In the genomic region with DNA sequence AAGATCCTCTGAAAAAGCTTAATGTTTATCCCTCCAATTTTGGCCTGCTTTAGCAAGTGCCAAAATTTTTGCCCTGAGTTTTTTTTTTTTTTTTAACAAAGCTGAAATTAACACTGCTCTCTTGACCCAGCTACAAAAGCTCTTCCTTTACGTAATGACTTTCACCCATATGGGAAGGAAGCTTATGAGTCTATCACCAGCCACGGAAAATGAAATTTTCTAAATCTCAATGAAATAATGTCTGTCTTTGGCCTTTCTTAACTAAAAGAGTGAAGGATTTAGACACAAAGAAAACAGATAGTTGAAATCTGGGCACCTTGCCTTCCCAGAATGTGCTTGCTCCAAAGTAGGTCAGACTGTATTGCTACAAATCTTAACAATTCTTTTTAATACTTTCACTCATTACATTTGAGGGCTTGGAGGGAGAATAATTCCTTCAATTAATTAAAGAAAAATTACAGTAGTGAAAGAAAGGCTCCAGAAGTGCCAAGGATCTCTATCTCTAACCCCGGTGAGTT, we compare ENCODE assay signal across 15 cellular contexts.
DNase-seq lines count a peak whose midpoint lies in the region; ATAC-seq and TF ChIP-seq lines count a peak whose summit lies in the region.
"Had no signal": no experiment of that assay in that cellular context is flagged by ENCODE, and none has a peak within 500 bp of the region (broad histone marks: within the 10 kb centered on the region; RNA-seq: fewer than 3 reads in every experiment).

No MANE protein-coding gene starts in this region.

- no peaks in the 10 kb centered on the region for H3K9me3 Mint-ChIP-seq in activated CD8-positive, alpha-beta T cell treated with anti-CD3 and anti-CD28 coated beads, Interleukin-2, amount 10 ng/mL, durations not matched to agents 7 days and 5 days (ENCODE audit: insufficient read depth)

- no peaks in the 10 kb centered on the region for H3K9me3 ChIP-seq in testis
- no peaks in the 10 kb centered on the region for H3K9me3 ChIP-seq in smooth muscle cell (replicated peaks; ENCODE audit: low read depth)

- H3K27ac Mint-ChIP-seq in activated CD8-positive, alpha-beta T cell treated with anti-CD3 and anti-CD28 coated beads, Interleukin-2, amount 10 ng/mL, durations not matched to agents 7 days and 5 days, result no peak overlapping the region
- H3K27ac Mint-ChIP-seq: CD14-positive monocyte, H9 had no signal

- POLR2A ChIA-PET in activated CD8-positive, alpha-beta T cell treated with anti-CD3 and anti-CD28 coated beads, Interleukin-2, amount 10 ng/mL, durations not matched to agents 7 days and 5 days (lab: Charles Lee), result no interaction called here

- no peak for ATAC-seq in activated CD8-positive, alpha-beta T cell treated with anti-CD3 and anti-CD28 coated beads, Interleukin-2, amount 10 ng/mL, durations not matched to agents 7 days and 5 days

- no peak overlapping the region for H3K9ac ChIP-seq in smooth muscle cell (ENCODE audit: low read depth)
- H3K9ac ChIP-seq: BLaER1 had no signal

- intact Hi-C loops in testis (cut with DNase I; ENCODE audit: low total_unique reads), result no loop called here

- no peak overlapping the region for H3K4me3 Mint-ChIP-seq in activated CD8-positive, alpha-beta T cell treated with anti-CD3 and anti-CD28 coated beads, Interleukin-2, amount 10 ng/mL, durations not matched to agents 7 days and 5 days
- H3K4me3 Mint-ChIP-seq: CD14-positive monocyte; CD4-positive, alpha-beta memory T cell; H9 had no signal

- H3K4me1 Mint-ChIP-seq in activated CD8-positive, alpha-beta T cell treated with anti-CD3 and anti-CD28 coated beads, Interleukin-2, amount 10 ng/mL, durations not matched to agents 7 days and 5 days (ENCODE audit: low read depth), result no peaks in the 10 kb centered on the region
- H3K4me1 Mint-ChIP-seq: CD14-positive monocyte; CD4-positive, alpha-beta memory T cell had no signal

- H3K4me2 ChIP-seq in smooth muscle cell, result no peak overlapping the region
- H3K4me2 ChIP-seq: BLaER1 had no signal

- CTCF ChIA-PET in activated CD8-positive, alpha-beta T cell treated with anti-CD3 and anti-CD28 coated beads, Interleukin-2, amount 10 ng/mL, durations not matched to agents 7 days and 5 days (lab: Charles Lee), result interaction anchor here (0.6 to 0.8 kb wide), 2 partner anchors 114 to 186 kb away, joined by 3 read pairs; no protein-coding TSS in a partner anchor

- H3K4me3 ChIP-seq in testis (no peak overlapping the region), smooth muscle cell (no peak overlapping the region)
- H3K4me3 ChIP-seq: BLaER1 had no signal

- 32 to 48% methylated on average over 3 of the region's 3 CpGs for WGBS in testis, 2 donors
- WGBS in smooth muscle cell (ENCODE audit: low lambda C conversion rate), result 88% methylated on average over 3 of the region's 3 CpGs

- peak; percentile 50 for DNase-seq in G401 (ENCODE audit: low spot score)
- DNase-seq in cerebellum (ENCODE audit: low spot score), result peak; percentile 12
- peak; percentile 24 for DNase-seq in globus pallidus (ENCODE audit: low spot score)
- DNase-seq in testis, result peak; percentile 74
- no peak for DNase-seq in NCI-H345 (lab: John Stamatoyannopoulos, UW)
- no peak for DNase-seq in activated CD8-positive, alpha-beta T cell treated with anti-CD3 and anti-CD28 coated beads, Interleukin-2, amount 10 ng/mL, durations not matched to agents 7 days and 5 days
- no peak for DNase-seq in smooth muscle cell (lab: John Stamatoyannopoulos, UW; ENCODE audit: unreplicated experiment)
- DNase-seq: 8988T; CD4-positive, alpha-beta memory T cell; DMS153; DMS79; GF-D8; H9 had no signal

- H3K27ac ChIP-seq in testis, result peak overlapping the region; percentile 12 to 47
- H3K27ac ChIP-seq in smooth muscle cell (ENCODE audit: low read depth), result no peak overlapping the region
- H3K27ac ChIP-seq: BLaER1 had no signal

- in situ Hi-C loops in G401 (cut with HindIII; ENCODE audit: low sequenced_read_pairs), result no loop called here

- TF ChIP-seq CTCF in testis (IDR thresholded peaks at IDR 0.05), result no peak
- no peak for TF ChIP-seq CTCF in smooth muscle cell (IDR thresholded peaks at IDR 0.05; ENCODE audit: borderline replicate concordance, insufficient read depth, poor library complexity, severe bottlenecking)

- no peaks in the 10 kb centered on the region for H4K20me1 ChIP-seq in smooth muscle cell (ENCODE audit: low read depth)
- H4K20me1 ChIP-seq: BLaER1 had no signal

- peaks cover 3% of the 10 kb centered on the region for H3K4me1 ChIP-seq in testis
- no peaks in the 10 kb centered on the region for H3K4me1 ChIP-seq in smooth muscle cell (ENCODE audit: low read depth)
- H3K4me1 ChIP-seq: BLaER1 had no signal

- H3K27me3 ChIP-seq in testis (no peaks in the 10 kb centered on the region), smooth muscle cell (ENCODE audit: low read depth) (no peaks in the 10 kb centered on the region)
- H3K27me3 ChIP-seq: BLaER1 had no signal

- TF ChIP-seq POLR2A in testis (IDR thresholded peaks at IDR 0.05), result no peak

- H3K36me3 ChIP-seq in testis (ENCODE audit: low read depth, missing control alignments) (no peaks in the 10 kb centered on the region), smooth muscle cell (ENCODE audit: low read depth) (no peaks in the 10 kb centered on the region)
- H3K36me3 ChIP-seq: BLaER1 had no signal

- H3K79me2 ChIP-seq in smooth muscle cell (ENCODE audit: low read depth), result no peaks in the 10 kb centered on the region

- H3K36me3 Mint-ChIP-seq in activated CD8-positive, alpha-beta T cell treated with anti-CD3 and anti-CD28 coated beads, Interleukin-2, amount 10 ng/mL, durations not matched to agents 7 days and 5 days (ENCODE audit: low read depth), result no peaks in the 10 kb centered on the region
- H3K36me3 Mint-ChIP-seq: CD14-positive monocyte; CD4-positive, alpha-beta memory T cell had no signal

- peaks cover 4% of the 10 kb centered on the region for H3K27me3 Mint-ChIP-seq in activated CD8-positive, alpha-beta T cell treated with anti-CD3 and anti-CD28 coated beads, Interleukin-2, amount 10 ng/mL, durations not matched to agents 7 days and 5 days (ENCODE audit: low read depth)

- no peaks in the 10 kb centered on the region for H3F3A ChIP-seq in smooth muscle cell (ENCODE audit: low read depth)

- no peak overlapping the region for H2AFZ ChIP-seq in smooth muscle cell (ENCODE audit: low read depth)

Comparison
In these comparisons a context has a peak if more than half of its experiments do, and no peak if none do; other contexts are left out.
1. DNase-seq: peak in G401 (single experiment), cerebellum (single experiment), globus pallidus (single experiment) and testis (single experiment); none in NCI-H345 (single experiment), activated CD8-positive, alpha-beta T cell treated with anti-CD3 and anti-CD28 coated beads, Interleukin-2, amount 10 ng/mL, durations not matched to agents 7 days and 5 days (single experiment) and smooth muscle cell (single experiment).